In the genomic region with DNA sequence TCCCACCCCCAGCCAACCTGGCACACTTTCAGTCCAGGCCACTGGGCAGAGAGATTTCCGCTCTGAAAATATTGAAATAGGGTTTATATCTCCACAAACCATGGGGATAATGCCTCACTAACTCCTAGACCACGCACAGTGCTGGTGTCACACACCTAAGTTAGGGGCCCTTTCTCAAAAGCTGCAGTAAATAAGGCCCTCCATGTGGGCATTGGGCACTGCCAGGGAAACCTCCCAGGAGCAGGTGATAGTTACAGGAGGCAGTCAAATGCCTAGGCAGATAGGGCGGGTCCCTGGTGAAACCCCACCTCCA, we compare ENCODE assay signal across 1 cellular context.
TF ChIP-seq lines count a peak whose summit lies in the region.

No MANE protein-coding gene starts in this region.

TF ChIP-seq in K562, 482 proteins besides CTCF, POLR2A, EP300 and RAD21:
- TF ChIP-seq KDM5B (IDR thresholded peaks at IDR 0.05; ENCODE audit: insufficient replicate concordance, low read depth, low read length) (peak; percentile 30), PHB (CRISPR knock-in tag; IDR thresholded peaks at IDR 0.05) (no peak), EGR1 (conservative IDR thresholded peaks at IDR 0.05) (0 out of 2 replicates have a peak, but pooled peaks have one; percentile 7)
